1 cellular context compared by ENCODE assay signal in the genomic region with DNA sequence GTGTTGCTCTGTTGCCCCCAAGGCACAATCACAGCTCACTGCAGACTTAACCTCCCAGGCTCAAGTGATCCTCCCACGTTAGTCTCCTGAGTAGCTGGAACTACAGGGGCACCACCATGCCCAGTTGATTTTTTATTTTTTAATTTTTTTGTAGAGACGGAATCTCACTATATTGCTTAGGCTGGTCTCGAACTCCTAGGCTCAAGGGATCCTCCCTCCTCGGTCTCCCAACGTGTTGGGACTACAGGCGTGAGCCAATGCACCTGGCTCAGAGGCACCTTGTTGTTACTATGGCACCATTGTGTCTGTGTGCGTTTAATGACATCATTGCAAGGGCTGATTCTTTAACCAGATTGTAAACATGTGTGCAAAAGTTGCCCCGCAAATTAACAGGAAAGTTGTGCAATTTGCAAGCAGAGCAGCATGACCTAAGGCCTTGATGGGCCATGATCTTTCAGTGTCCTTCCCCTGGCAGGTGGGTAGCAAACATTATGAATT.
TF ChIP-seq lines count a peak whose summit lies in the region.

No MANE protein-coding gene starts in this region.

TF ChIP-seq in HepG2, 621 proteins besides CTCF, POLR2A, EP300 and RAD21 (continued from another document):
- TF ChIP-seq PITX1 (CRISPR knock-in tag; IDR thresholded peaks at IDR 0.05): peak; percentile 79; the same call in 1 of the 2 replicates
- peak; percentile 55; the same call in 1 of the 2 replicates for TF ChIP-seq SIN3A (IDR thresholded peaks at IDR 0.05; ENCODE audit: borderline replicate concordance, low read depth, low read length)
- peak in 1 of 2 experiments; percentile 44; a peak in 1 of 4 replicates for TF ChIP-seq HMGXB4 (CRISPR knock-in tag; IDR thresholded peaks at IDR 0.05; ENCODE audit: borderline replicate concordance in 1 of 2, low read depth in 1 of 2)
- peak; percentile 97 for TF ChIP-seq ZBTB1 (CRISPR knock-in tag; IDR thresholded peaks at IDR 0.05; ENCODE audit: borderline replicate concordance)
- no peak for TF ChIP-seq ZNF563 (CRISPR knock-in tag; IDR thresholded peaks at IDR 0.05)
- no peak for TF ChIP-seq ZNF850 (CRISPR knock-in tag; conservative IDR thresholded peaks at IDR 0.05)
- TF ChIP-seq, protein P1, sequence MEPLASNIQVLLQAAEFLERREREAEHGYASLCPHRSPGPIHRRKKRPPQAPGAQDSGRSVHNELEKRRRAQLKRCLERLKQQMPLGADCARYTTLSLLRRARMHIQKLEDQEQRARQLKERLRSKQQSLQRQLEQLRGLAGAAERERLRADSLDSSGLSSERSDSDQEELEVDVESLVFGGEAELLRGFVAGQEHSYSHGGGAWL (CRISPR knock-in tag; IDR thresholded peaks at IDR 0.05): no peak
- no peak for TF ChIP-seq GPN1 (CRISPR knock-in tag; IDR thresholded peaks at IDR 0.05; ENCODE audit: borderline replicate concordance)
- no peak for TF ChIP-seq NFE2L2 (IDR thresholded peaks at IDR 0.05; ENCODE audit: low read length)
- TF ChIP-seq, protein P2, sequence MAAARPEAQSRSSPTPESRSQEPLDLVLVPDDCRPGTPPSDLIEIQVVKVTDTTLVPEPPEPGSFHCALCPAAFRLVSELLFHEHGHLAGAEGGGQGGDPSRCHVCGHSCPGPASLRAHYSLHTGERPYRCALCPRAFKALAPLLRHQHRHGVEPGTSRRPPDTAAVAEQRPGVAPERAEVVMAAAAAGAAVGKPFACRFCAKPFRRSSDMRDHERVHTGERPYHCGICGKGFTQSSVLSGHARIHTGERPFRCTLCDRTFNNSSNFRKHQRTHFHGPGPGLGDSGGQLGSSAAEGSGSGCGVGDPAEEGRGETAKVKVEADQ (CRISPR knock-in tag; IDR thresholded peaks at IDR 0.05; ENCODE audit: borderline replicate concordance): no peak
- peak; percentile 95 for TF ChIP-seq ARID3A (IDR thresholded peaks at IDR 0.05; ENCODE audit: low read depth, low read length)
- TF ChIP-seq NR2F1 (CRISPR knock-in tag; IDR thresholded peaks at IDR 0.05): peak; percentile 79 to 85
- TF ChIP-seq ZNF781 (CRISPR knock-in tag; IDR thresholded peaks at IDR 0.05; ENCODE audit: borderline replicate concordance, not compliant biosample characterization): no peak
- TF ChIP-seq ZFP41 (CRISPR knock-in tag; IDR thresholded peaks at IDR 0.05; ENCODE audit: borderline replicate concordance): no peak
- TF ChIP-seq ZNF230 (CRISPR knock-in tag; IDR thresholded peaks at IDR 0.05): no peak; the same call in 1 of the 2 replicates
- TF ChIP-seq ZKSCAN1 (IDR thresholded peaks at IDR 0.05; ENCODE audit: low read length): peak; percentile 76
- no peak for TF ChIP-seq HOXA7 (CRISPR knock-in tag; IDR thresholded peaks at IDR 0.05)
- 0 out of 2 replicates have a peak, but pooled peaks have one; percentile 33 for TF ChIP-seq SMAD9 (CRISPR knock-in tag; IDR thresholded peaks at IDR 0.05)
- no peak; the same call in 1 of the 2 replicates for TF ChIP-seq AHR (CRISPR knock-in tag; IDR thresholded peaks at IDR 0.05)
- TF ChIP-seq RFXANK (CRISPR knock-in tag; IDR thresholded peaks at IDR 0.05): no peak; the same call in 1 of the 2 replicates
- TF ChIP-seq SKI (IDR thresholded peaks at IDR 0.05; ENCODE audit: partially characterized antibody): peak; percentile 69
- TF ChIP-seq GATAD1 (CRISPR knock-in tag; IDR thresholded peaks at IDR 0.05): peak; percentile 79
- peak; percentile 82 for TF ChIP-seq ZNF362 (CRISPR knock-in tag; IDR thresholded peaks at IDR 0.05; ENCODE audit: borderline replicate concordance)
- peak; percentile 98 for TF ChIP-seq CEBPG (CRISPR knock-in tag; IDR thresholded peaks at IDR 0.05)
- TF ChIP-seq, protein P3, sequence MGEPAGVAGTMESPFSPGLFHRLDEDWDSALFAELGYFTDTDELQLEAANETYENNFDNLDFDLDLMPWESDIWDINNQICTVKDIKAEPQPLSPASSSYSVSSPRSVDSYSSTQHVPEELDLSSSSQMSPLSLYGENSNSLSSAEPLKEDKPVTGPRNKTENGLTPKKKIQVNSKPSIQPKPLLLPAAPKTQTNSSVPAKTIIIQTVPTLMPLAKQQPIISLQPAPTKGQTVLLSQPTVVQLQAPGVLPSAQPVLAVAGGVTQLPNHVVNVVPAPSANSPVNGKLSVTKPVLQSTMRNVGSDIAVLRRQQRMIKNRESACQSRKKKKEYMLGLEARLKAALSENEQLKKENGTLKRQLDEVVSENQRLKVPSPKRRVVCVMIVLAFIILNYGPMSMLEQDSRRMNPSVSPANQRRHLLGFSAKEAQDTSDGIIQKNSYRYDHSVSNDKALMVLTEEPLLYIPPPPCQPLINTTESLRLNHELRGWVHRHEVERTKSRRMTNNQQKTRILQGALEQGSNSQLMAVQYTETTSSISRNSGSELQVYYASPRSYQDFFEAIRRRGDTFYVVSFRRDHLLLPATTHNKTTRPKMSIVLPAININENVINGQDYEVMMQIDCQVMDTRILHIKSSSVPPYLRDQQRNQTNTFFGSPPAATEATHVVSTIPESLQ (CRISPR knock-in tag; conservative IDR thresholded peaks at IDR 0.05): no peak
- TF ChIP-seq MATR3 (CRISPR knock-in tag; IDR thresholded peaks at IDR 0.05): no peak
- peak; percentile 97 for TF ChIP-seq RCOR2 (CRISPR knock-in tag; IDR thresholded peaks at IDR 0.05)
- TF ChIP-seq ZNF451 (CRISPR knock-in tag; IDR thresholded peaks at IDR 0.05): no peak
- no peak for TF ChIP-seq GMEB2 (CRISPR knock-in tag; IDR thresholded peaks at IDR 0.05; ENCODE audit: low read depth)
- peak; percentile 59; the same call in 1 of the 2 replicates for TF ChIP-seq YEATS4 (CRISPR knock-in tag; IDR thresholded peaks at IDR 0.05; ENCODE audit: borderline replicate concordance)
- TF ChIP-seq, protein P4, sequence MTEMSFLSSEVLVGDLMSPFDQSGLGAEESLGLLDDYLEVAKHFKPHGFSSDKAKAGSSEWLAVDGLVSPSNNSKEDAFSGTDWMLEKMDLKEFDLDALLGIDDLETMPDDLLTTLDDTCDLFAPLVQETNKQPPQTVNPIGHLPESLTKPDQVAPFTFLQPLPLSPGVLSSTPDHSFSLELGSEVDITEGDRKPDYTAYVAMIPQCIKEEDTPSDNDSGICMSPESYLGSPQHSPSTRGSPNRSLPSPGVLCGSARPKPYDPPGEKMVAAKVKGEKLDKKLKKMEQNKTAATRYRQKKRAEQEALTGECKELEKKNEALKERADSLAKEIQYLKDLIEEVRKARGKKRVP (CRISPR knock-in tag; IDR thresholded peaks at IDR 0.05): peak in 1 of 2 experiments; percentile 97; a peak in 2 of 4 replicates
- TF ChIP-seq SNAPC2 (CRISPR knock-in tag; IDR thresholded peaks at IDR 0.05): 0 out of 2 replicates have a peak, but pooled peaks have one; percentile 50
- no peak for TF ChIP-seq ELF4 (CRISPR knock-in tag; IDR thresholded peaks at IDR 0.05; ENCODE audit: borderline replicate concordance)
